ENCODE assay signal across 1 cellular context in the genomic region with DNA sequence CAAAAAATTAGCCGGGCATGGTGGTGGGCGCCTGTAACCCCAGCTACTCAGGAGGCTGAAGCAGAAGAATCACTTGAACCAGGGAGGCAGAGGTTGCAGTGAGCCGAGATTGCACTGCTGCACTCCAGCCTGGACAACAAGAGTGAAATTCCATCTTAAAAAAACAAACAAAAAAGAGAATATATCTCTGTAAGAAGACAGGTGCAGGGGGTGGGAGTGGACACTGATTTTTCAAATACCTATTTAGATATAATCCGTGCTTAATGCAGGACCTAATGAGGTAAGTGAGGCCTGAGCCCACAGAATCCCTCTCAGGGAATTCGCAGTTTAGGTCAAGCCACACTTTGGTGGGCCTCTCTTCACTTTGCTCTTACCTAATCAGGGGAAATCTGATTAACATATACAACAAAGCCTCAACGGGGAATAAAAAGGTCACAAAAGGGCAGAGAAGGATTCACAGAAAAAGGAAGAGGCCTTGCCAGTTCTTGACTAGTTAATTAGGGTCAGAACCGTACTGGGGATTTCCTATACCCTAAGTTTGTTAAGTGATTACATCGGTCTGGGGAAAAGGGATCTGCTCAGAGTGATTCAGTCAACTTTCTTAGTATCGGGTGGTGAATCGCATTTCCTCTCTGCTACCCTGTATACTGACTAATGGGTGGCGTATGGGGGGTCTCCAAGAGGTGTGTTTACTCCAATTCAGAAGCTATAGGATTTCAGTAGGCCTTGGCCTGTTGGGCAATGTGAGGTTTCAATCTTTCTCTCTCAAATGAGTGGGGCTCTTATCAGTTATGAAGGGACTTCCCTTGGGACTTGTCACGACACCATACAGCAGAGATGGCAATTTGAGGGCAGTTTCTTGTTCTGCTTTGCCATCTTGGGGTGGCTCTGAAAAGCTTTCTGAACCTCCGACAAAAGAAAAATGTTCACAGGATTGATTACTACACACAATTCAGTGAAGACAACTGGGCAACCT.
TF ChIP-seq lines count a peak whose summit lies in the region.

No MANE protein-coding gene starts in this region.

TF ChIP-seq in K562, 482 proteins besides CTCF, POLR2A, EP300 and RAD21 (continued from another document and continues in another):
- peak; percentile 69 for TF ChIP-seq CEBPB (tag; IDR thresholded peaks at IDR 0.05)
- no peak for TF ChIP-seq NFIX (CRISPR knock-in tag; IDR thresholded peaks at IDR 0.05; ENCODE audit: low read depth)
- TF ChIP-seq RUNX1 (IDR thresholded peaks at IDR 0.05; ENCODE audit: low read depth) = no peak
- TF ChIP-seq, protein P1, sequence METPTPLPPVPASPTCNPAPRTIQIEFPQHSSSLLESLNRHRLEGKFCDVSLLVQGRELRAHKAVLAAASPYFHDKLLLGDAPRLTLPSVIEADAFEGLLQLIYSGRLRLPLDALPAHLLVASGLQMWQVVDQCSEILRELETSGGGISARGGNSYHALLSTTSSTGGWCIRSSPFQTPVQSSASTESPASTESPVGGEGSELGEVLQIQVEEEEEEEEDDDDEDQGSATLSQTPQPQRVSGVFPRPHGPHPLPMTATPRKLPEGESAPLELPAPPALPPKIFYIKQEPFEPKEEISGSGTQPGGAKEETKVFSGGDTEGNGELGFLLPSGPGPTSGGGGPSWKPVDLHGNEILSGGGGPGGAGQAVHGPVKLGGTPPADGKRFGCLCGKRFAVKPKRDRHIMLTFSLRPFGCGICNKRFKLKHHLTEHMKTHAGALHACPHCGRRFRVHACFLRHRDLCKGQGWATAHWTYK (CRISPR knock-in tag; IDR thresholded peaks at IDR 0.05) = peak; percentile 35
- no peak for TF ChIP-seq NR2C2 (CRISPR knock-in tag; IDR thresholded peaks at IDR 0.05)
- TF ChIP-seq NR2C2 (tag; IDR thresholded peaks at IDR 0.05) = no peak
- no peak for TF ChIP-seq SLC30A9 (CRISPR knock-in tag; IDR thresholded peaks at IDR 0.05)
- TF ChIP-seq POLR2B (IDR thresholded peaks at IDR 0.05; ENCODE audit: low read depth, partially characterized antibody) = peak; percentile 17
- TF ChIP-seq, protein P2, sequence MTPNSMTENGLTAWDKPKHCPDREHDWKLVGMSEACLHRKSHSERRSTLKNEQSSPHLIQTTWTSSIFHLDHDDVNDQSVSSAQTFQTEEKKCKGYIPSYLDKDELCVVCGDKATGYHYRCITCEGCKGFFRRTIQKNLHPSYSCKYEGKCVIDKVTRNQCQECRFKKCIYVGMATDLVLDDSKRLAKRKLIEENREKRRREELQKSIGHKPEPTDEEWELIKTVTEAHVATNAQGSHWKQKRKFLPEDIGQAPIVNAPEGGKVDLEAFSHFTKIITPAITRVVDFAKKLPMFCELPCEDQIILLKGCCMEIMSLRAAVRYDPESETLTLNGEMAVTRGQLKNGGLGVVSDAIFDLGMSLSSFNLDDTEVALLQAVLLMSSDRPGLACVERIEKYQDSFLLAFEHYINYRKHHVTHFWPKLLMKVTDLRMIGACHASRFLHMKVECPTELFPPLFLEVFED (CRISPR knock-in tag; conservative IDR thresholded peaks at IDR 0.05) = peak; percentile 69; the same call in 1 of the 2 replicates
- TF ChIP-seq MED1 (CRISPR knock-in tag; IDR thresholded peaks at IDR 0.05; ENCODE audit: borderline replicate concordance) = no peak
- TF ChIP-seq E2F3 (CRISPR knock-in tag; IDR thresholded peaks at IDR 0.05) = no peak
- no peak for TF ChIP-seq MCM7 (IDR thresholded peaks at IDR 0.05)
- TF ChIP-seq, protein P3, sequence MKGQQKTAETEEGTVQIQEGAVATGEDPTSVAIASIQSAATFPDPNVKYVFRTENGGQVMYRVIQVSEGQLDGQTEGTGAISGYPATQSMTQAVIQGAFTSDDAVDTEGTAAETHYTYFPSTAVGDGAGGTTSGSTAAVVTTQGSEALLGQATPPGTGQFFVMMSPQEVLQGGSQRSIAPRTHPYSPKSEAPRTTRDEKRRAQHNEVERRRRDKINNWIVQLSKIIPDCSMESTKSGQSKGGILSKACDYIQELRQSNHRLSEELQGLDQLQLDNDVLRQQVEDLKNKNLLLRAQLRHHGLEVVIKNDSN (CRISPR knock-in tag; IDR thresholded peaks at IDR 0.05) = no peak
- TF ChIP-seq ZNF24 (IDR thresholded peaks at IDR 0.05) = no peak
- TF ChIP-seq ELF4 (CRISPR knock-in tag; IDR thresholded peaks at IDR 0.05) = 0 out of 2 replicates have a peak, but pooled peaks have one; percentile 59
- no peak for TF ChIP-seq ZNF197 (CRISPR knock-in tag; IDR thresholded peaks at IDR 0.05; ENCODE audit: low read depth)
- no peak for TF ChIP-seq ZNF143 (CRISPR knock-in tag; IDR thresholded peaks at IDR 0.05)
- 0 out of 2 replicates have a peak, but pooled peaks have one; percentile 11 for TF ChIP-seq JUND (IDR thresholded peaks at IDR 0.05; ENCODE audit: borderline replicate concordance, low read depth, low read length)
- 0 out of 3 replicates have a peak, but pooled peaks have one; percentile 17 for TF ChIP-seq JUND (tag; IDR thresholded peaks at IDR 0.05; ENCODE audit: borderline replicate concordance, low read depth, low read length)
- TF ChIP-seq, protein P4, sequence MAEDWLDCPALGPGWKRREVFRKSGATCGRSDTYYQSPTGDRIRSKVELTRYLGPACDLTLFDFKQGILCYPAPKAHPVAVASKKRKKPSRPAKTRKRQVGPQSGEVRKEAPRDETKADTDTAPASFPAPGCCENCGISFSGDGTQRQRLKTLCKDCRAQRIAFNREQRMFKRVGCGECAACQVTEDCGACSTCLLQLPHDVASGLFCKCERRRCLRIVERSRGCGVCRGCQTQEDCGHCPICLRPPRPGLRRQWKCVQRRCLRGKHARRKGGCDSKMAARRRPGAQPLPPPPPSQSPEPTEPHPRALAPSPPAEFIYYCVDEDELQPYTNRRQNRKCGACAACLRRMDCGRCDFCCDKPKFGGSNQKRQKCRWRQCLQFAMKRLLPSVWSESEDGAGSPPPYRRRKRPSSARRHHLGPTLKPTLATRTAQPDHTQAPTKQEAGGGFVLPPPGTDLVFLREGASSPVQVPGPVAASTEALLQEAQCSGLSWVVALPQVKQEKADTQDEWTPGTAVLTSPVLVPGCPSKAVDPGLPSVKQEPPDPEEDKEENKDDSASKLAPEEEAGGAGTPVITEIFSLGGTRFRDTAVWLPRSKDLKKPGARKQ (CRISPR knock-in tag; IDR thresholded peaks at IDR 0.05) = no peak
- TF ChIP-seq, protein P5, sequence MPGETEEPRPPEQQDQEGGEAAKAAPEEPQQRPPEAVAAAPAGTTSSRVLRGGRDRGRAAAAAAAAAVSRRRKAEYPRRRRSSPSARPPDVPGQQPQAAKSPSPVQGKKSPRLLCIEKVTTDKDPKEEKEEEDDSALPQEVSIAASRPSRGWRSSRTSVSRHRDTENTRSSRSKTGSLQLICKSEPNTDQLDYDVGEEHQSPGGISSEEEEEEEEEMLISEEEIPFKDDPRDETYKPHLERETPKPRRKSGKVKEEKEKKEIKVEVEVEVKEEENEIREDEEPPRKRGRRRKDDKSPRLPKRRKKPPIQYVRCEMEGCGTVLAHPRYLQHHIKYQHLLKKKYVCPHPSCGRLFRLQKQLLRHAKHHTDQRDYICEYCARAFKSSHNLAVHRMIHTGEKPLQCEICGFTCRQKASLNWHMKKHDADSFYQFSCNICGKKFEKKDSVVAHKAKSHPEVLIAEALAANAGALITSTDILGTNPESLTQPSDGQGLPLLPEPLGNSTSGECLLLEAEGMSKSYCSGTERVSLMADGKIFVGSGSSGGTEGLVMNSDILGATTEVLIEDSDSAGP (CRISPR knock-in tag; IDR thresholded peaks at IDR 0.05) = no peak
- TF ChIP-seq, protein P6, sequence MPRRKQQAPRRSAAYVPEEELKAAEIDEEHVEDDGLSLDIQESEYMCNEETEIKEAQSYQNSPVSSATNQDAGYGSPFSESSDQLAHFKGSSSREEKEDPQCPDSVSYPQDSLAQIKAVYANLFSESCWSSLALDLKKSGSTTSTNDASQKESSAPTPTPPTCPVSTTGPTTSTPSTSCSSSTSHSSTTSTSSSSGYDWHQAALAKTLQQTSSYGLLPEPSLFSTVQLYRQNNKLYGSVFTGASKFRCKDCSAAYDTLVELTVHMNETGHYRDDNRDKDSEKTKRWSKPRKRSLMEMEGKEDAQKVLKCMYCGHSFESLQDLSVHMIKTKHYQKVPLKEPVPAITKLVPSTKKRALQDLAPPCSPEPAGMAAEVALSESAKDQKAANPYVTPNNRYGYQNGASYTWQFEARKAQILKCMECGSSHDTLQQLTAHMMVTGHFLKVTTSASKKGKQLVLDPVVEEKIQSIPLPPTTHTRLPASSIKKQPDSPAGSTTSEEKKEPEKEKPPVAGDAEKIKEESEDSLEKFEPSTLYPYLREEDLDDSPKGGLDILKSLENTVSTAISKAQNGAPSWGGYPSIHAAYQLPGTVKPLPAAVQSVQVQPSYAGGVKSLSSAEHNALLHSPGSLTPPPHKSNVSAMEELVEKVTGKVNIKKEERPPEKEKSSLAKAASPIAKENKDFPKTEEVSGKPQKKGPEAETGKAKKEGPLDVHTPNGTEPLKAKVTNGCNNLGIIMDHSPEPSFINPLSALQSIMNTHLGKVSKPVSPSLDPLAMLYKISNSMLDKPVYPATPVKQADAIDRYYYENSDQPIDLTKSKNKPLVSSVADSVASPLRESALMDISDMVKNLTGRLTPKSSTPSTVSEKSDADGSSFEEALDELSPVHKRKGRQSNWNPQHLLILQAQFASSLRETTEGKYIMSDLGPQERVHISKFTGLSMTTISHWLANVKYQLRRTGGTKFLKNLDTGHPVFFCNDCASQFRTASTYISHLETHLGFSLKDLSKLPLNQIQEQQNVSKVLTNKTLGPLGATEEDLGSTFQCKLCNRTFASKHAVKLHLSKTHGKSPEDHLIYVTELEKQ (CRISPR knock-in tag; IDR thresholded peaks at IDR 0.05) = no peak
- TF ChIP-seq, protein P7, sequence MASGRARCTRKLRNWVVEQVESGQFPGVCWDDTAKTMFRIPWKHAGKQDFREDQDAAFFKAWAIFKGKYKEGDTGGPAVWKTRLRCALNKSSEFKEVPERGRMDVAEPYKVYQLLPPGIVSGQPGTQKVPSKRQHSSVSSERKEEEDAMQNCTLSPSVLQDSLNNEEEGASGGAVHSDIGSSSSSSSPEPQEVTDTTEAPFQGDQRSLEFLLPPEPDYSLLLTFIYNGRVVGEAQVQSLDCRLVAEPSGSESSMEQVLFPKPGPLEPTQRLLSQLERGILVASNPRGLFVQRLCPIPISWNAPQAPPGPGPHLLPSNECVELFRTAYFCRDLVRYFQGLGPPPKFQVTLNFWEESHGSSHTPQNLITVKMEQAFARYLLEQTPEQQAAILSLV (tag; IDR thresholded peaks at IDR 0.05) = no peak
- TF ChIP-seq PURB (CRISPR knock-in tag; IDR thresholded peaks at IDR 0.05; ENCODE audit: low read depth) = no peak
- TF ChIP-seq MTA3 (IDR thresholded peaks at IDR 0.05; ENCODE audit: borderline replicate concordance) = 0 out of 2 replicates have a peak, but pooled peaks have one; percentile 52
- no peak for TF ChIP-seq ETV1 (tag; conservative IDR thresholded peaks at IDR 0.05; ENCODE audit: low read depth)
- TF ChIP-seq ATF7 (IDR thresholded peaks at IDR 0.05) = no peak
- TF ChIP-seq, protein P8, sequence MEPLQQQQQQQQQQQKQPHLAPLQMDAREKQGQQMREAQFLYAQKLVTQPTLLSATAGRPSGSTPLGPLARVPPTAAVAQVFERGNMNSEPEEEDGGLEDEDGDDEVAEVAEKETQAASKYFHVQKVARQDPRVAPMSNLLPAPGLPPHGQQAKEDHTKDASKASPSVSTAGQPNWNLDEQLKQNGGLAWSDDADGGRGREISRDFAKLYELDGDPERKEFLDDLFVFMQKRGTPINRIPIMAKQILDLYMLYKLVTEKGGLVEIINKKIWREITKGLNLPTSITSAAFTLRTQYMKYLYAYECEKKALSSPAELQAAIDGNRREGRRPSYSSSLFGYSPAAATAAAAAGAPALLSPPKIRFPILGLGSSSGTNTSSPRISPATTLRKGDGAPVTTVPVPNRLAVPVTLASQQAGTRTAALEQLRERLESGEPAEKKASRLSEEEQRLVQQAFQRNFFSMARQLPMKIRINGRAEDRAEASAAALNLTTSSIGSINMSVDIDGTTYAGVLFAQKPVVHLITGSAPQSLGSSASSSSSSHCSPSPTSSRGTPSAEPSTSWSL (CRISPR knock-in tag; IDR thresholded peaks at IDR 0.05; ENCODE audit: borderline replicate concordance) = no peak
- TF ChIP-seq, protein P9, sequence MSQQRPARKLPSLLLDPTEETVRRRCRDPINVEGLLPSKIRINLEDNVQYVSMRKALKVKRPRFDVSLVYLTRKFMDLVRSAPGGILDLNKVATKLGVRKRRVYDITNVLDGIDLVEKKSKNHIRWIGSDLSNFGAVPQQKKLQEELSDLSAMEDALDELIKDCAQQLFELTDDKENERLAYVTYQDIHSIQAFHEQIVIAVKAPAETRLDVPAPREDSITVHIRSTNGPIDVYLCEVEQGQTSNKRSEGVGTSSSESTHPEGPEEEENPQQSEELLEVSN (IDR thresholded peaks at IDR 0.05; ENCODE audit: borderline replicate concordance in 1 of 2, extremely low read depth in 1 of 2, insufficient read depth in 1 of 2, insufficient read length in 1 of 2, low read depth in 1 of 2, low read length in 1 of 2, poor library complexity in 1 of 2, severe bottlenecking in 1 of 2) = no peak
- TF ChIP-seq, protein P10, sequence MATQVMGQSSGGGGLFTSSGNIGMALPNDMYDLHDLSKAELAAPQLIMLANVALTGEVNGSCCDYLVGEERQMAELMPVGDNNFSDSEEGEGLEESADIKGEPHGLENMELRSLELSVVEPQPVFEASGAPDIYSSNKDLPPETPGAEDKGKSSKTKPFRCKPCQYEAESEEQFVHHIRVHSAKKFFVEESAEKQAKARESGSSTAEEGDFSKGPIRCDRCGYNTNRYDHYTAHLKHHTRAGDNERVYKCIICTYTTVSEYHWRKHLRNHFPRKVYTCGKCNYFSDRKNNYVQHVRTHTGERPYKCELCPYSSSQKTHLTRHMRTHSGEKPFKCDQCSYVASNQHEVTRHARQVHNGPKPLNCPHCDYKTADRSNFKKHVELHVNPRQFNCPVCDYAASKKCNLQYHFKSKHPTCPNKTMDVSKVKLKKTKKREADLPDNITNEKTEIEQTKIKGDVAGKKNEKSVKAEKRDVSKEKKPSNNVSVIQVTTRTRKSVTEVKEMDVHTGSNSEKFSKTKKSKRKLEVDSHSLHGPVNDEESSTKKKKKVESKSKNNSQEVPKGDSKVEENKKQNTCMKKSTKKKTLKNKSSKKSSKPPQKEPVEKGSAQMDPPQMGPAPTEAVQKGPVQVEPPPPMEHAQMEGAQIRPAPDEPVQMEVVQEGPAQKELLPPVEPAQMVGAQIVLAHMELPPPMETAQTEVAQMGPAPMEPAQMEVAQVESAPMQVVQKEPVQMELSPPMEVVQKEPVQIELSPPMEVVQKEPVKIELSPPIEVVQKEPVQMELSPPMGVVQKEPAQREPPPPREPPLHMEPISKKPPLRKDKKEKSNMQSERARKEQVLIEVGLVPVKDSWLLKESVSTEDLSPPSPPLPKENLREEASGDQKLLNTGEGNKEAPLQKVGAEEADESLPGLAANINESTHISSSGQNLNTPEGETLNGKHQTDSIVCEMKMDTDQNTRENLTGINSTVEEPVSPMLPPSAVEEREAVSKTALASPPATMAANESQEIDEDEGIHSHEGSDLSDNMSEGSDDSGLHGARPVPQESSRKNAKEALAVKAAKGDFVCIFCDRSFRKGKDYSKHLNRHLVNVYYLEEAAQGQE (CRISPR knock-in tag; IDR thresholded peaks at IDR 0.05; ENCODE audit: low read depth) = no peak
- TF ChIP-seq RBM39 (optimal IDR thresholded peaks at IDR 0.05; ENCODE audit: low read depth, low read length) = no peak
- TF ChIP-seq SMAD3 (CRISPR knock-in tag; conservative IDR thresholded peaks at IDR 0.05) = no peak
- no peak for TF ChIP-seq ZNF140 (CRISPR knock-in tag; IDR thresholded peaks at IDR 0.05)
- no peak for TF ChIP-seq FUS (optimal IDR thresholded peaks at IDR 0.05; ENCODE audit: low read depth, low read length)
- TF ChIP-seq ZBTB8A (IDR thresholded peaks at IDR 0.05; ENCODE audit: partially characterized antibody) = no peak
- TF ChIP-seq BHLHE40 (IDR thresholded peaks at IDR 0.05; ENCODE audit: low read length) = no peak
- no peak for TF ChIP-seq HOXB6 (CRISPR knock-in tag; IDR thresholded peaks at IDR 0.05; ENCODE audit: borderline replicate concordance)
- TF ChIP-seq TAF1 (IDR thresholded peaks at IDR 0.05; ENCODE audit: control insufficient read depth, extremely low read depth, insufficient read depth, low read length, severe bottlenecking) = no peak
- TF ChIP-seq NEUROD1 (IDR thresholded peaks at IDR 0.05; ENCODE audit: borderline replicate concordance, low read depth, low read length, partially characterized antibody) = no peak
- TF ChIP-seq LEF1 (IDR thresholded peaks at IDR 0.05) = no peak
- TF ChIP-seq SNRNP70 (optimal IDR thresholded peaks at IDR 0.05; ENCODE audit: low read depth, low read length) = no peak
